8 cellular contexts compared by ENCODE assay signal in genomic region chr5:1167728-1168709, GRCh38. TPM values are rescaled to one million over a fixed set of nuclear protein-coding genes. Genes with fewer than 3 reads are reported as not detected.
DNase-seq lines count a peak whose midpoint lies in the region; ATAC-seq, FAIRE-seq and TF ChIP-seq lines count a peak whose summit lies in the region.

No MANE protein-coding gene starts in this region.

- H3K4me3 ChIP-seq in tibial artery, result no peak overlapping the region

- DNase-seq in COLO829 (ENCODE audit: low spot score) (peak; percentile 56), Kasumi-1 (lab: John Stamatoyannopoulos, UW) (peak; percentile 74 to 77), SHP77 (lab: John Stamatoyannopoulos, UW) (peak; percentile 82 to 84), frontal cortex (ENCODE audit: low spot score in 2 of 2) (peak; percentile 79 to 90), omental fat pad (ENCODE audit: low spot score) (peak; percentile 55), tibial artery (peak in 1 of 2 donors; percentile 69)
- peak; percentile 84 for DNase-seq in activated effector memory CD4-positive, alpha-beta T cell treated with anti-CD3 and anti-CD28 coated beads, Interleukin-2, amount 50 U/mL, for 16 hours

- ATAC-seq in GM21528 (IDR thresholded peaks at IDR 0.05; ENCODE audit: low FRiP score, unreplicated experiment), result peak; percentile 72
- peak; percentile 73 for ATAC-seq in omental fat pad (ENCODE audit: low FRiP score)

- H3K9me3 ChIP-seq in tibial artery, result no peaks in the 10 kb centered on the region

- TF ChIP-seq CTCF in omental fat pad (IDR thresholded peaks at IDR 0.05) (peak in 1 of 3 donors; percentile 2), tibial artery (IDR thresholded peaks at IDR 0.05) (peak; percentile 64 to 67)

- peaks cover 0 to 40% of the 10 kb centered on the region in 2 donors for H3K27me3 ChIP-seq in tibial artery

- no peak for FAIRE-seq in frontal cortex (lab: Jason Lieb, UNC)

- H3K27ac ChIP-seq in tibial artery, result no peak overlapping the region

- H3K36me3 ChIP-seq in tibial artery, result no peaks in the 10 kb centered on the region

- intact Hi-C loops in tibial artery (cut with DNase I; ENCODE audit: low total_unique reads), result no loop called here

- H3K4me1 ChIP-seq in tibial artery, result peaks cover 0 to 5% (median 0%) of the 10 kb centered on the region in 4 donors

RNA-seq across cellular contexts. Expression of gene SLC6A19, which starts 33.4 kb away (rescaled TPM):
- total RNA-seq in frontal cortex, result not detected
- not detected for total RNA-seq in omental fat pad

RNA-seq across cellular contexts. Expression of gene SLC12A7, which starts 56.2 kb away (rescaled TPM):
- total RNA-seq in frontal cortex (5.7 TPM), omental fat pad (10 to 100 TPM; 17.2 to 39.0 (median 27.5) TPM)

RNA-seq across cellular contexts. Expression of gene SLC6A18, which starts 57.2 kb away (rescaled TPM):
- not detected for total RNA-seq in frontal cortex
- total RNA-seq in omental fat pad, result not detected
